8 cellular contexts compared by ENCODE assay signal in the genomic region with DNA sequence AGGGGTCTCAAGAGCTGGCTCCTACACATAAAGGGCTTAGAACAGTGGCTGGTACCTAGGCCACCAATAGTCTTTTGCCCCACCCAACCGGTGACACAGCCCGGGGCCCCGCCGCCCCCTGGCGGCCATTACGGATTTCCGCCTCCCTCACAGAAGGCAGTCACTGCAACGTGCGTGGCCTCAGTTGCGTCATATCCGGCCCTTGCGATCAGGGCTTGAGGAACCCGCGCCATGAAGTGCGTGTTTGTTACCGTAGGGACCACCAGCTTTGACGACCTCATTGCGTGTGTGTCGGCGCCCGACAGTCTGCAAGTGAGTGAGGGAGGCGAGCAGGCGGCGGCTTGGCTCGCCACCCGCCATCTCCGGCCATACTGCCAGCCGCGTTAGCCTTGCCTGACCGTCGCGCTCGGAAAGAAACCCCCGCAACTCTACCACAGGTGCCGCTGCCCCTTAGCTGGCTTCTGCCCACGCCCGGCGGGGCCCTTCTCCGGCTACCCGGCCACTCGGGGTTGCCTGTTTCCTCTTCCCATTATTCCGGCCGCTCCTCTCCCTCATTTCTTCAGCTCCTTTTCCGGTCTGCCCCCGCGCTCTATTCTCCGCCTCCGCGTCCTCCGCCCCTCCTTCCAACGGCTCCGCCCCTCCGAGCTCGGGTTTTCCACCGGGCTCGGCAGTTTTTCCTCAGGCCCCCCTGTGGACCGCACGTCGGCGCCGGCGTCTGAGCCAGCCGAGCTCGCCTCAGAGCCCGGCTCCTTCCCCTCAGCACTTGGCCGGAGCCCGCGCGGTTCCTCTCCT. TPM values are rescaled to one million over a fixed set of nuclear protein-coding genes. Genes with fewer than 3 reads are reported as not detected.
DNase-seq lines count a peak whose midpoint lies in the region; ATAC-seq, FAIRE-seq and TF ChIP-seq lines count a peak whose summit lies in the region.

Gene ALG13 (plus strand): TSS at position 183 of the 792 bp plus-strand sequence. CDS start 49 bp downstream, at position 232.

- intact Hi-C loops in psoas muscle (cut with DNase I): no loop called here

- H3K9me3 ChIP-seq in right atrium auricular region: no peaks in the 10 kb centered on the region
- H3K9me3 ChIP-seq in psoas muscle: no peaks in the 10 kb centered on the region

- H3K27me3 ChIP-seq in right atrium auricular region: no peaks in the 10 kb centered on the region
- H3K27me3 ChIP-seq in psoas muscle (ENCODE audit: insufficient read depth in 3 of 3, low read length in 2 of 3): peaks cover 0 to 12% (median 0%) of the 10 kb centered on the region in 3 donors

- H3K27ac ChIP-seq in right atrium auricular region (peak within 1 kb of the TSS; percentile 94 to 98), psoas muscle (peak within 1 kb of the TSS; percentile 94)

- H3K36me3 ChIP-seq in right atrium auricular region: no peaks in the 10 kb centered on the region
- peaks cover 0 to 33% of the 10 kb centered on the region in 2 donors for H3K36me3 ChIP-seq in psoas muscle (ENCODE audit: insufficient read depth in 1 of 2, low read depth in 1 of 2)

- FAIRE-seq in urothelium cell line (lab: Jason Lieb, UNC): no peak

- DNase-seq in NCI-H187 (lab: John Stamatoyannopoulos, UW): peak; percentile 68 to 83
- DNase-seq in T-helper 2 cell: peak; percentile 68 to 94 (median 85)
- peak in 57 of 58 donors; percentile 3 to 88 (median 72) for DNase-seq in anterior cingulate cortex (lab: John Stamatoyannopoulos, UW)
- peak; percentile 92 for DNase-seq in right atrium auricular region (ENCODE audit: low spot score)
- peak; percentile 89 to 94 for DNase-seq in psoas muscle
- DNase-seq in urothelium cell line (ENCODE audit: low spot score): peak; percentile 70

- peak; percentile 82 for ATAC-seq in GM18499 (IDR thresholded peaks at IDR 0.05; ENCODE audit: insufficient read depth, unreplicated experiment)
- peak; percentile 98 for ATAC-seq in HG02943 (IDR thresholded peaks at IDR 0.05; ENCODE audit: low read depth, unreplicated experiment)
- ATAC-seq in psoas muscle: peak; percentile 95 to 97 (median 96)

- peaks cover 0 to 6% of the 10 kb centered on the region in 2 donors for H3K4me1 ChIP-seq in right atrium auricular region
- H3K4me1 ChIP-seq in psoas muscle: no peaks in the 10 kb centered on the region

- 0 to 11% (median 0%) methylated on average over 30 to 69 of the region's 69 CpGs for WGBS in psoas muscle, 3 donors

- H3K4me3 ChIP-seq in right atrium auricular region (peak within 1 kb of the TSS; percentile 65 to 74), psoas muscle (peak within 1 kb of the TSS; percentile 79)

- peak; percentile 55 to 71 for TF ChIP-seq CTCF in right atrium auricular region (IDR thresholded peaks at IDR 0.05)
- TF ChIP-seq CTCF in psoas muscle (IDR thresholded peaks at IDR 0.05): peak; percentile 78

RNA-seq across cellular contexts. Expression of gene ALG13, which starts in this region (rescaled TPM):
- total RNA-seq in right atrium auricular region (10 to 100 TPM; 21.6 to 25.4 TPM), psoas muscle (10 to 100 TPM; 14.3 to 20.0 (median 17.6) TPM)
- 10 to 100 TPM; 11.2 to 18.3 (median 15.9) TPM for polyA plus RNA-seq in psoas muscle

Comparison
In these comparisons a context has a peak if more than half of its experiments do, and no peak if none do; other contexts are left out.
1. Peak in every context shown above with its lines: DNase-seq, ATAC-seq, H3K4me3 ChIP-seq and H3K27ac ChIP-seq.